In the genomic region with DNA sequence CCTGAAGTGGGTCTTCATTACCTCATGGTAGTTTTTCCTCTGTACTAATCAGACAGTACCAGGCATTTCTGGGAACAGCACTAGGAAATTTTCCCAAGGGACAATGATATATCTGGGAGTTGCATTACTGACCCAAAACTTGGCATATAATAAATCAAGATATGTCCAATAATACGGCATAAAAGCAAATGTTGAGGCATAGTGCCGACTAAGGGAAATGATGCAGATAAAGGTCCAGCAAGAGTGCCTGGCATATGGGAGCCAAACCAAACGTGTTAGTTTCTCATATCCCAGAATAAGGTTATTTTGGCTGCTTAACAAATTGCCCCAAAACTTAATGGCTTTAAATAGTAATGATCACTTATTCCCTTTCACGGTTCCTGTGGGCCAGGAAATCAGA, we compare ENCODE assay signal across 31 cellular contexts.
"Had no signal": no experiment of that assay in that cellular context is flagged by ENCODE, and none has a peak within 500 bp of the region (broad histone marks: within the 10 kb centered on the region; RNA-seq: fewer than 3 reads in every experiment).

No MANE protein-coding gene starts in this region.

- H3K4me1 ChIP-seq: pancreas, psoas muscle, suprapubic skin, testis, tibial artery, transverse colon, upper lobe of right lung, uterus had no signal

- H3K27me3 ChIP-seq: neutrophil, pancreas, spleen, suprapubic skin, testis, tibial artery, transverse colon, upper lobe of right lung, uterus had no signal

- H3K4me3 Mint-ChIP-seq: naive B cell; natural killer cell; nephron; stimulated activated memory B cell treated with anti-CD40 and anti-IgM and Interleukin-4, amounts not matched to agents 10 μg/mL and 1 μg/mL and 100 μg/mL, for 72 hours; stimulated activated naive CD8-positive, alpha-beta T cell treated with anti-CD3 and anti-CD28 coated beads, Interleukin-15, amount 100 ng/mL, for 72 hours; type B pancreatic cell had no signal

- H3K27ac ChIP-seq: neutrophil, pancreas, psoas muscle, skin epidermis, spleen, suprapubic skin, testis, tibial artery, transverse colon, upper lobe of right lung, uterus had no signal

- H3K4me1 Mint-ChIP-seq: naive B cell; natural killer cell; nephron; stimulated activated memory B cell treated with anti-CD40 and anti-IgM and Interleukin-4, amounts not matched to agents 10 μg/mL and 1 μg/mL and 100 μg/mL, for 72 hours; stimulated activated naive CD8-positive, alpha-beta T cell treated with anti-CD3 and anti-CD28 coated beads, Interleukin-15, amount 100 ng/mL, for 72 hours had no signal

- H3K27me3 Mint-ChIP-seq: progenitor cell of endocrine pancreas; stimulated activated memory B cell treated with anti-CD40 and anti-IgM and Interleukin-4, amounts not matched to agents 10 μg/mL and 1 μg/mL and 100 μg/mL, for 72 hours; type B pancreatic cell had no signal

- H3K9me3 ChIP-seq: neutrophil, pancreas, psoas muscle, spleen, suprapubic skin, testis, tibial artery, transverse colon, upper lobe of right lung, uterus had no signal

- DNase-seq: naive B cell; natural killer cell; nucleus accumbens; pancreas; posterior cingulate gyrus; psoas muscle; right cardiac atrium; spleen; stimulated activated CD4-positive, alpha-beta T cell treated with anti-CD3 and anti-CD28 coated beads, Interleukin-12 subunit alpha, Interleukin-12 subunit beta, amount 100 ng/mL, for 4 hours; stimulated activated CD4-positive, alpha-beta T cell treated with anti-CD3 and anti-CD28 coated beads, Interleukin-1b, Interleukin-23, amount 100 ng/mL, for 48 hours; stimulated activated CD4-positive, alpha-beta T cell treated with anti-CD3 and anti-CD28 coated beads, Interleukin-4, amount 100 ng/mL, for 1 hour; stimulated activated CD4-positive, alpha-beta T cell treated with anti-CD3 and anti-CD28 coated beads, Interleukin-4, amount 100 ng/mL, for 4 hours; stimulated activated CD8-positive, alpha-beta memory T cell treated with anti-CD3 and anti-CD28 coated beads, Interleukin-4, amount 100 ng/mL, for 48 hours; stimulated activated naive CD4-positive, alpha-beta T cell; stimulated activated naive CD8-positive, alpha-beta T cell treated with anti-CD3 and anti-CD28 coated beads, Interleukin-15, amount 100 ng/mL, for 72 hours; stimulated activated naive CD8-positive, alpha-beta T cell treated with anti-CD3 and anti-CD28 coated beads, Interleukin-15, Interleukin-2, amounts not matched to agents 100 U/mL and 50 U/mL, for 24 hours; substantia nigra; testis; tibial artery; transverse colon; upper lobe of right lung; uterus had no signal

- H3K4me2 ChIP-seq: smooth muscle cell had no signal

- H3K9me3 Mint-ChIP-seq: naive B cell; natural killer cell; nephron; stimulated activated memory B cell treated with anti-CD40 and anti-IgM and Interleukin-4, amounts not matched to agents 10 μg/mL and 1 μg/mL and 100 μg/mL, for 72 hours; stimulated activated naive CD8-positive, alpha-beta T cell treated with anti-CD3 and anti-CD28 coated beads, Interleukin-15, amount 100 ng/mL, for 72 hours; type B pancreatic cell had no signal

- H3K36me3 ChIP-seq: neutrophil, pancreas, spleen, suprapubic skin, tibial artery, transverse colon, upper lobe of right lung, uterus had no signal

- H3K36me3 Mint-ChIP-seq: naive B cell; natural killer cell; stimulated activated memory B cell treated with anti-CD40 and anti-IgM and Interleukin-4, amounts not matched to agents 10 μg/mL and 1 μg/mL and 100 μg/mL, for 72 hours; type B pancreatic cell had no signal

- ATAC-seq: natural killer cell; pancreas; psoas muscle; right cardiac atrium; sciatic nerve; stimulated activated memory B cell treated with anti-CD40 and anti-IgM and Interleukin-4, amounts not matched to agents 10 μg/mL and 1 μg/mL and 100 μg/mL, for 72 hours; stimulated activated naive CD8-positive, alpha-beta T cell treated with anti-CD3 and anti-CD28 coated beads, Interleukin-15, amount 100 ng/mL, for 72 hours; stimulated activated naive CD8-positive, alpha-beta T cell treated with anti-CD3 and anti-CD28 coated beads, Interleukin-15, Interleukin-2, amounts not matched to agents 100 U/mL and 50 U/mL, for 24 hours; upper lobe of right lung had no signal

- FAIRE-seq: pancreas had no signal

- H3K4me3 ChIP-seq: pancreas, psoas muscle, skin epidermis, smooth muscle cell, spleen, suprapubic skin, testis, tibial artery, transverse colon, upper lobe of right lung, uterus had no signal

- H3K27ac Mint-ChIP-seq: naive B cell; natural killer cell; nephron; progenitor cell of endocrine pancreas; stimulated activated memory B cell treated with anti-CD40 and anti-IgM and Interleukin-4, amounts not matched to agents 10 μg/mL and 1 μg/mL and 100 μg/mL, for 72 hours; stimulated activated naive CD8-positive, alpha-beta T cell treated with anti-CD3 and anti-CD28 coated beads, Interleukin-15, amount 100 ng/mL, for 72 hours; type B pancreatic cell had no signal
